Comparison of ENCODE assay signal across 37 cellular contexts in the genomic region with DNA sequence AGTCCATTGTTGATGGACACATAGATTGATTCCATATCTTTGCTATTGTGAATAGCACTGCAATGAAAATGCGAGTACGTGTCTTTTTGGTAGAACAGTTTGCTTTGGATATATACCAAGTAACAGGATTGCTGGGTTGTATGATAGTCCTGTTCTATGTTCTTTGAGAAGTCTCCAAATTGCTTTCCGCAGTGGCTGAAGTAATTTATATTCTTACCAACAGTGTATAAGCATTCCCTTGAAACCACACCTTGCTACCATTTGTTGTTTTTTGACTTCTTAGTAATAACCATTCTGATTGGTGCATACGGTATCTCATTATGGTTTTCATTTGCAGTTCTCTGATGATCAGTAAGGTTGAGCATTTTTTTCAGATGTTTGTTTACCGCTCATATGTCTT.
DNase-seq lines count a peak whose midpoint lies in the region; ATAC-seq, FAIRE-seq and TF ChIP-seq lines count a peak whose summit lies in the region.
"Had no signal": no experiment of that assay in that cellular context is flagged by ENCODE, and none has a peak within 500 bp of the region (broad histone marks: within the 10 kb centered on the region; RNA-seq: fewer than 3 reads in every experiment).

No MANE protein-coding gene starts in this region.

- no peak overlapping the region for H2AFZ ChIP-seq in astrocyte (ENCODE audit: low read depth, low read length)

- H3K9me3 Mint-ChIP-seq in astrocyte (ENCODE audit: unreplicated experiment), result no peaks in the 10 kb centered on the region

- TF ChIP-seq CTCF in astrocyte (IDR thresholded peaks at IDR 0.05; ENCODE audit: insufficient read depth, low read depth, low read length) (no peak), astrocyte of the cerebellum (IDR thresholded peaks at IDR 0.05; ENCODE audit: low read depth, low read length, missing control alignments) (no peak), astrocyte of the spinal cord (IDR thresholded peaks at IDR 0.05; ENCODE audit: low read depth, low read length) (no peak), lower leg skin (IDR thresholded peaks at IDR 0.05) (no peak)

- H3K27ac ChIP-seq in astrocyte (ENCODE audit: low read depth, low read length), result no peak overlapping the region
- H3K27ac ChIP-seq: 22Rv1; A549; BLaER1; BLaER1 treated with 17β-estradiol and CSF1 and Interleukin-3, amounts not matched to agents 10 nM and 100 nM; C4-2B had no signal

- H3K27me3 ChIP-seq in astrocyte (ENCODE audit: insufficient read depth, low read length), result no peaks in the 10 kb centered on the region
- H3K27me3 ChIP-seq: BE2C; BLaER1; BLaER1 treated with 17β-estradiol and CSF1 and Interleukin-3, amounts not matched to agents 10 nM and 100 nM had no signal

- H3K36me3 Mint-ChIP-seq in astrocyte (ENCODE audit: low read depth, unreplicated experiment), result no peaks in the 10 kb centered on the region
- H3K36me3 Mint-ChIP-seq: CD14-positive monocyte; CD4-positive, alpha-beta memory T cell; CD4-positive, CD25-positive, alpha-beta regulatory T cell; CD8-positive, alpha-beta memory T cell; CD8-positive, alpha-beta T cell had no signal

- in situ Hi-C loops in astrocyte of the cerebellum (cut with HindIII; ENCODE audit: low sequenced_read_pairs), result no loop called here
- in situ Hi-C loops in astrocyte of the spinal cord (cut with HindIII; ENCODE audit: low sequenced_read_pairs), result no loop called here

- TF ChIP-seq POLR2A in lower leg skin (IDR thresholded peaks at IDR 0.05), result no peak

- no peak overlapping the region for H3K9ac ChIP-seq in astrocyte (ENCODE audit: low read length)
- H3K9ac ChIP-seq: BLaER1; BLaER1 treated with 17β-estradiol and CSF1 and Interleukin-3, amounts not matched to agents 10 nM and 100 nM had no signal

- H3K4me3 ChIP-seq in astrocyte (ENCODE audit: insufficient read depth, low read depth, low read length), result no peak overlapping the region
- H3K4me3 ChIP-seq in astrocyte of the cerebellum (ENCODE audit: low read depth, low read length), result no peak overlapping the region
- H3K4me3 ChIP-seq in astrocyte of the spinal cord (ENCODE audit: low read depth, low read length), result no peak overlapping the region
- H3K4me3 ChIP-seq in lower leg skin (ENCODE audit: low read depth, poor library complexity, severe bottlenecking), result no peak overlapping the region
- H3K4me3 ChIP-seq: A549; BLaER1; BLaER1 treated with 17β-estradiol and CSF1 and Interleukin-3, amounts not matched to agents 10 nM and 100 nM had no signal

- ATAC-seq in HG03097 (IDR thresholded peaks at IDR 0.05; ENCODE audit: low FRiP score, unreplicated experiment), result no peak
- ATAC-seq: A549; CD8-positive, alpha-beta T cell had no signal

- peaks cover 3% of the 10 kb centered on the region for H3K4me1 ChIP-seq in astrocyte (ENCODE audit: insufficient read depth, low read length)
- H3K4me1 ChIP-seq: A549; BE2C; BLaER1; BLaER1 treated with 17β-estradiol and CSF1 and Interleukin-3, amounts not matched to agents 10 nM and 100 nM; Caco-2 had no signal

- no peaks in the 10 kb centered on the region for H4K20me1 ChIP-seq in astrocyte (ENCODE audit: insufficient read depth, low read length)
- H4K20me1 ChIP-seq: BLaER1; BLaER1 treated with 17β-estradiol and CSF1 and Interleukin-3, amounts not matched to agents 10 nM and 100 nM had no signal

- no peak overlapping the region for H3K4me3 Mint-ChIP-seq in astrocyte (ENCODE audit: unreplicated experiment)
- H3K4me3 Mint-ChIP-seq: B cell; CD14-positive monocyte; CD4-positive, alpha-beta memory T cell; CD4-positive, alpha-beta T cell; CD4-positive, CD25-positive, alpha-beta regulatory T cell; CD8-positive, alpha-beta memory T cell; CD8-positive, alpha-beta T cell had no signal

- no peaks in the 10 kb centered on the region for H3K9me3 ChIP-seq in astrocyte (ENCODE audit: insufficient read depth, low read depth, low read length)
- H3K9me3 ChIP-seq: A549, BE2C, BLaER1, Caco-2 had no signal

- H3K27ac Mint-ChIP-seq in astrocyte (ENCODE audit: unreplicated experiment), result peak overlapping the region; percentile 85
- H3K27ac Mint-ChIP-seq: B cell; CD14-positive monocyte; CD4-positive, alpha-beta memory T cell; CD4-positive, alpha-beta T cell; CD4-positive, CD25-positive, alpha-beta regulatory T cell; CD8-positive, alpha-beta memory T cell; CD8-positive, alpha-beta T cell had no signal

- peak overlapping the region; percentile 51 for H3K4me2 ChIP-seq in astrocyte (ENCODE audit: low read length)
- H3K4me2 ChIP-seq: A549; BLaER1; BLaER1 treated with 17β-estradiol and CSF1 and Interleukin-3, amounts not matched to agents 10 nM and 100 nM had no signal

- H3K36me3 ChIP-seq in astrocyte (ENCODE audit: insufficient read depth, low read length), result no peaks in the 10 kb centered on the region
- H3K36me3 ChIP-seq: BE2C; BLaER1; BLaER1 treated with 17β-estradiol and CSF1 and Interleukin-3, amounts not matched to agents 10 nM and 100 nM had no signal

- DNase-seq in astrocyte (ENCODE audit: low read depth), result peak; percentile 5
- peak; percentile 29 for DNase-seq in astrocyte of the cerebellum (ENCODE audit: low read depth)
- peak; percentile 59 for DNase-seq in astrocyte of the hippocampus (ENCODE audit: low read depth, low spot score)
- peak; percentile 76 for DNase-seq in astrocyte of the spinal cord (ENCODE audit: low read depth, low spot score)
- no peak for DNase-seq in occipital lobe (lab: John Stamatoyannopoulos, UW)
- DNase-seq in NCI-H1694 (lab: John Stamatoyannopoulos, UW), result no peak
- DNase-seq in lower leg skin (ENCODE audit: low spot score in 2 of 2), result no peak
- DNase-seq: 8988T; ACHN; AML-193; BE2C; C1 segment of cervical spinal cord; Caco-2; Calu3; CD4-positive, alpha-beta memory T cell; CD4-positive, alpha-beta T cell; CD4-positive, CD25-positive, alpha-beta regulatory T cell; CD8-positive, alpha-beta memory T cell; CD8-positive, alpha-beta T cell; COR-L47; DMS 273 treated with DMSO at 0.1 percent for 48 hours; DMS153; DMS53; DMS79; DMS79 treated with DMSO at 0.1 percent for 48 hours; DND-41; EL had no signal

- intact Hi-C loops in lower leg skin (cut with DNase I; ENCODE audit: low total_unique reads), result no loop called here

- H3K27me3 Mint-ChIP-seq in astrocyte (ENCODE audit: low read depth, unreplicated experiment), result no peaks in the 10 kb centered on the region
- H3K27me3 Mint-ChIP-seq: B cell; CD4-positive, alpha-beta memory T cell; CD4-positive, alpha-beta T cell; CD4-positive, CD25-positive, alpha-beta regulatory T cell; CD8-positive, alpha-beta memory T cell had no signal

- 92 to 96% methylated on average over 5 of the region's 5 CpGs for WGBS in lower leg skin, 2 donors

- FAIRE-seq in astrocyte (lab: Jason Lieb, UNC), result no peak
- FAIRE-seq: A204.1, A549, D721Med had no signal

- H3K79me2 ChIP-seq in astrocyte (ENCODE audit: insufficient read depth, low read length), result no peaks in the 10 kb centered on the region

- H3K4me1 Mint-ChIP-seq in astrocyte (ENCODE audit: low read depth, unreplicated experiment), result peaks cover 14% of the 10 kb centered on the region
- H3K4me1 Mint-ChIP-seq: B cell; CD14-positive monocyte; CD4-positive, alpha-beta memory T cell; CD4-positive, CD25-positive, alpha-beta regulatory T cell; CD8-positive, alpha-beta memory T cell had no signal

Comparison
In these comparisons a context has a peak if more than half of its experiments do, and no peak if none do; other contexts are left out.
1. DNase-seq: peak in astrocyte (single experiment), astrocyte of the cerebellum (single experiment), astrocyte of the hippocampus (single experiment) and astrocyte of the spinal cord (single experiment); none in occipital lobe (single experiment), NCI-H1694 (single experiment) and lower leg skin (0 of 2).